1 cellular context compared by ENCODE assay signal in the genomic region with DNA sequence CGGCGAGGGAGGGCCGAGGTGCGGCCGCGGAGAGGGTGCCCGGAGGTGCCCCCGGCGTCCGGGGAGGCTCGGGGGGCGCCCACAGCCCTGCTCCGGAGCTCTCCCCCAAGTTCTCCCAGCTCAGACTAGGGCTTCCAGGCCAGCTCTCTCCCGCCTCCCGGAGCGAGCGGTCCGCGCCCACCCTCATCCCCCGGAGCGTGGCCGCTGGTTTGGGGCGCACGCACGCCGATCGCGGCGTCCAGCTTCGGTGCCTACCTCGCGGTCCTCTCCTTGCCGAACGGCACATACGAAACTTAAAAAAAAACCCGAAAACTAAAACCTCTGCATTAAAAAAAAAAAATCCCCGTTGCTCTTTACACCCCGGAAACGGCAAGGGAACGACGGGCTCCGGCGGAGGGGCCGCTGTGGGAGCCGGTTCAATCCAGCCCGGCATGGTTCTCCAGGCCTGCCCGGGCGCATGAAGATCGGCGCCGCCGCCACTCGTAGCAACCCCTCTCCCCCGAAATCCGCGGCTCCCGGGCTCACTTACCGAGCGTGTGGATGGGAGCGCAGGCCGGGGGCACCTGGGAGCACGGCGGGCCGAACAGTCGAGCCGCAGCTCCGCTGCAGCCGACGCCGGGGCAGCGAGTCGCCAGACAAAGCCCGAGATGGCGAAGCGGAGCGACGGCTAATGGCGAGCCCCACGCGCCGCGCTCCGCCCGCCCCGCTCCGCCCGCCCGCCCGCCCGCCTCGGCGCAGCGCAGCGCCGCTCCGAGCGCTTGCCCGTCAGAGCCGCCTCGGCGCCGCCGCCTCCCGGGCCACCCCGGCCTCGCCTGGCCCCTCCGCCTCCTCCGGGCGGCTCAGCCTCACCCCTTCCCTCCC.
TF ChIP-seq lines count a peak whose summit lies in the region.

No MANE protein-coding gene starts in this region.

TF ChIP-seq in endothelial cell of umbilical vein, 7 proteins besides CTCF, POLR2A, EP300 and RAD21:
- TF ChIP-seq, protein P1, sequence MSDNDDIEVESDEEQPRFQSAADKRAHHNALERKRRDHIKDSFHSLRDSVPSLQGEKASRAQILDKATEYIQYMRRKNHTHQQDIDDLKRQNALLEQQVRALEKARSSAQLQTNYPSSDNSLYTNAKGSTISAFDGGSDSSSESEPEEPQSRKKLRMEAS (IDR thresholded peaks at IDR 0.05; ENCODE audit: insufficient read depth, insufficient read length), result no peak
- TF ChIP-seq MYC (IDR thresholded peaks at IDR 0.05; ENCODE audit: low read depth, low read length) (no peak), POLR2AphosphoS5 (IDR thresholded peaks at IDR 0.05; ENCODE audit: insufficient read depth, low read depth, low read length) (peak; percentile 16), FOS (IDR thresholded peaks at IDR 0.05; ENCODE audit: borderline replicate concordance, insufficient read depth, low read length) (no peak), JUN (IDR thresholded peaks at IDR 0.05; ENCODE audit: borderline replicate concordance, insufficient read depth, insufficient read length, low read depth) (no peak)
